10 cellular contexts compared by ENCODE assay signal in genomic region chr19:55950566-55950965, GRCh38. TPM values are rescaled to one million over a fixed set of nuclear protein-coding genes. Genes with fewer than 3 reads are reported as not detected.
"Had no signal": no experiment of that assay in that cellular context is flagged by ENCODE, and none has a peak within 500 bp of the region (broad histone marks: within the 10 kb centered on the region; RNA-seq: fewer than 3 reads in every experiment).

No MANE protein-coding gene starts in this region.

RNA-seq across cellular contexts. Expression of gene NLRP8, which starts 2.9 kb away (rescaled TPM):
- total RNA-seq: OCI-LY7, PC-3, PC-9, Peyer's patch, Right ventricle myocardium inferior, Right ventricle myocardium superior, RPMI7951, SJSA1, SK-MEL-5 had no signal

RNA-seq across cellular contexts. Expression of gene NLRP13, which starts 18.4 kb away (rescaled TPM):
- total RNA-seq: OCI-LY7, PC-3, PC-9, Peyer's patch, Right ventricle myocardium inferior, Right ventricle myocardium superior, RPMI7951, SJCRH30, SJSA1, SK-MEL-5 had no signal

RNA-seq across cellular contexts. Expression of gene NLRP5, which starts 36.0 kb away (rescaled TPM):
- total RNA-seq: OCI-LY7, PC-3, PC-9, Peyer's patch, Right ventricle myocardium inferior, Right ventricle myocardium superior, RPMI7951, SJCRH30, SJSA1, SK-MEL-5 had no signal
